Comparison of ENCODE assay signal across 10 cellular contexts in the genomic region with DNA sequence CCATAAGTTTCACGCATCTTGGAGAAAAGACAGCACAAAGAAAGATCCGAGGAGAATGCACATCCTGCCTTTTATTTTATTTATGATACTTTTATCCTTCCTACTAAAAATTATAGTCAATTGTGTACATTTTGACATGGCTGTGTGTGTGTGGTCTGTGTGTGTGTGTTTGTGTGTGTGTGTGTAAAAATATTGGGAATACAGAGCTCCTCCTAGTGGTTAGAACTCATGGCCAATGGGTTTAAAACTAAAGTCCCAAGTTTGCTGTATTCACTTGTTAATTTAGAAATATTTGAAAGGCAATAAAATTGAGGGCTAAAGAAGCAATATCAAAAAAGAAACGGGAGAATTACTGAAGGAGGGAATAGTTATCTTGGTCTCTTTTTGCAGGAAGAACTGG. TPM values are rescaled to one million over a fixed set of nuclear protein-coding genes. Genes with fewer than 3 reads are reported as not detected.
DNase-seq lines count a peak whose midpoint lies in the region; ATAC-seq, FAIRE-seq and TF ChIP-seq lines count a peak whose summit lies in the region.
"Had no signal": no experiment of that assay in that cellular context is flagged by ENCODE, and none has a peak within 500 bp of the region (broad histone marks: within the 10 kb centered on the region; RNA-seq: fewer than 3 reads in every experiment).

No MANE protein-coding gene starts in this region.

- H3K4me1 ChIP-seq in A549 = no peaks in the 10 kb centered on the region

- H3K27ac ChIP-seq in A549 = no peak overlapping the region

- no peak for ATAC-seq in A549
- no peak for ATAC-seq in HG02623 (IDR thresholded peaks at IDR 0.05; ENCODE audit: unreplicated experiment)

- DNase-seq in A549 (ENCODE audit: low read depth in 1 of 2, low spot score in 1 of 2) (peak in 1 of 2 experiments; percentile 6), GM12865 (ENCODE audit: low read depth) (peak; percentile 1), RPMI7951 (ENCODE audit: low read depth) (peak; percentile 6), foreskin fibroblast (peak in 1 of 2 donors; percentile 2), activated T-cell treated with anti-CD3 and anti-CD28 coated beads for 4 hours (no peak), amygdala (lab: John Stamatoyannopoulos, UW) (no peak)
- no peak for DNase-seq in stimulated activated naive CD4-positive, alpha-beta T cell (lab: John Stamatoyannopoulos, UW)
- DNase-seq: DMS79 treated with DMSO at 0.1 percent for 48 hours had no signal

- TF ChIP-seq POLR2A in A549 (IDR thresholded peaks at IDR 0.05; ENCODE audit: low read length) = no peak

- peak; percentile 46 for TF ChIP-seq CTCF in A549 (IDR thresholded peaks at IDR 0.05)
- peak; percentile 22 for TF ChIP-seq CTCF in GM12865 (IDR thresholded peaks at IDR 0.05; ENCODE audit: insufficient read depth, low read depth, low read length, missing control alignments)
- peak; percentile 56 for TF ChIP-seq CTCF in foreskin fibroblast (IDR thresholded peaks at IDR 0.05; ENCODE audit: low read depth, low read length)

- WGBS in A549 (ENCODE audit: missing lambda C conversion rate) = 16% methylated on average over 3 of the region's 3 CpGs

- H3K4me2 ChIP-seq in A549 = no peak overlapping the region

- TF ChIP-seq RAD21 in A549 (conservative IDR thresholded peaks at IDR 0.05 in 1 of 2, IDR thresholded peaks at IDR 0.05 in 1 of 2) = peak; percentile 30 to 34; a peak in 3 of 5 replicates

- no peak for TF ChIP-seq EP300 in A549 (IDR thresholded peaks at IDR 0.05)

- no peak for FAIRE-seq in A549 (lab: Jason Lieb, UNC)
- FAIRE-seq: frontal cortex had no signal

- CTCF ChIA-PET in A549 (lab: Yijun Ruan, JAX) = interaction anchor here (0.6 to 3.4 kb wide), 12 partner anchors 8 to 981 kb away, joined by 3 to 12 read pairs (median 4); no protein-coding TSS in a partner anchor

- no peaks in the 10 kb centered on the region for H3K9me3 ChIP-seq in A549

- H3K4me3 ChIP-seq in A549 (no peak overlapping the region), GM12865 (ENCODE audit: low read depth, low read length) (no peak overlapping the region), foreskin fibroblast (ENCODE audit: low read depth in 1 of 2, low read length in 2 of 2) (no peak overlapping the region)

- POLR2A ChIA-PET in A549 (lab: Yijun Ruan, JAX) = no interaction called here

TF ChIP-seq in A549, 52 proteins besides CTCF, POLR2A, EP300 and RAD21:
- no peak for TF ChIP-seq ZSCAN20 (CRISPR knock-in tag; IDR thresholded peaks at IDR 0.05)
- TF ChIP-seq SMC3 (IDR thresholded peaks at IDR 0.05) = peak; percentile 45

RNA-seq across cellular contexts. Expression of gene NKX6-1, which starts 47.5 kb away (rescaled TPM):
- polyA plus RNA-seq in A549 (2011; rRNA removed) = 0.09 and 0.13 TPM in 2 replicates
- 0.17 and 0.22 TPM in 2 replicates for polyA plus RNA-seq in A549 (2012; cell fraction: cytosol; rRNA removed)
- polyA plus RNA-seq in A549 (2012; cell fraction: nucleus; rRNA removed) = 0.37 and 0.42 TPM in 2 replicates
- polyA plus RNA-seq in A549 (2017; fragmentation: RNase III; extraction: RNeasy Plus Mini Kit Qiagen cat#74134 plus additional on column Dnase treatment) = 0.24 to 0.29 TPM (median 0.28 TPM) in 3 replicates
- polyA minus RNA-seq in A549 (2011; rRNA and poly(A)+ RNA removed) = not detected in 2 replicates
- total RNA-seq in RPMI7951 (2014; rRNA removed; shearing (Covaris generic)) = 0.24 and 0.39 TPM in 2 replicates

Comparison
In these comparisons a context has a peak if more than half of its experiments do, and no peak if none do; other contexts are left out.
1. DNase-seq: peak in GM12865 (single experiment) and RPMI7951 (single experiment); none in activated T-cell treated with anti-CD3 and anti-CD28 coated beads for 4 hours (single experiment), stimulated activated naive CD4-positive, alpha-beta T cell (0 of 6) and amygdala (0 of 56).
2. Peak in every context shown above with its lines, with median percentiles within 50 percentile points of each other: CTCF ChIP-seq.